In the genomic region with DNA sequence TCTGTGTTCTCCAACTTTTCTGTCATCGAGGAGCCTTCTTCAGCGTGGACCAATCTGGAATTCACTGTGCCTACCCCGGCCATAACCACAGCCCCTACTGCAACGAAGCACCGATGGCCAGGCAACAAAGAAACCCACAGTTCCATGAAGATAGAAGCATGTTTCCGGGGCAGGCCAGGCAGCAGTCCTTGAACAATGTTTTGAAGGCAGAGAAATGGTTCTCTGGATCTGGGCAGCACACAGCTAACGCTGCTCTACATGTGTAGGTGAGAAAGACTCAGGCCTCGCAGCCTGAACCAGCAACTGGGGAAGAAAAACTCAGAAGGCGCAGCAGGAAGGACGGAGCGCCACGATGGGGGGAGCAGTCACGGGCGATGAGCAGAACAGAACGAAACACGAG, we compare ENCODE assay signal across 21 cellular contexts.
"Had no signal": no experiment of that assay in that cellular context is flagged by ENCODE, and none has a peak within 500 bp of the region (broad histone marks: within the 10 kb centered on the region; RNA-seq: fewer than 3 reads in every experiment).

No MANE protein-coding gene starts in this region.

- H3K36me3 ChIP-seq: adrenal gland, Peyer's patch had no signal

- H3K4me3 Mint-ChIP-seq: activated CD8-positive, alpha-beta T cell treated with anti-CD3 and anti-CD28 coated beads, Interleukin-2, amount 10 ng/mL, durations not matched to agents 7 days and 5 days; activated naive CD8-positive, alpha-beta T cell treated with anti-CD3 and anti-CD28 coated beads, Interleukin-2, amount 10 ng/mL, durations not matched to agents 7 days and 5 days; T-helper 1 cell treated with Interleukin-12 subunit alpha and Interleukin-12 subunit beta and Interleukin-4 antibody, amounts not matched to agents 30 μg/mL and 1 μg/mL, for 36 hours; WTC11 had no signal

- H3K4me3 ChIP-seq: adrenal gland, Peyer's patch had no signal

- H3K4me1 ChIP-seq: adrenal gland, Peyer's patch had no signal

- H3K9me3 Mint-ChIP-seq: activated naive CD8-positive, alpha-beta T cell treated with anti-CD3 and anti-CD28 coated beads, Interleukin-2, amount 10 ng/mL, durations not matched to agents 7 days and 5 days; T-helper 1 cell treated with Interleukin-12 subunit alpha and Interleukin-12 subunit beta and Interleukin-4 antibody, amounts not matched to agents 30 μg/mL and 1 μg/mL, for 36 hours; WTC11 had no signal

- H3K27ac Mint-ChIP-seq: activated CD8-positive, alpha-beta T cell treated with anti-CD3 and anti-CD28 coated beads, Interleukin-2, amount 10 ng/mL, durations not matched to agents 7 days and 5 days; activated naive CD8-positive, alpha-beta T cell treated with anti-CD3 and anti-CD28 coated beads, Interleukin-2, amount 10 ng/mL, durations not matched to agents 7 days and 5 days; T-helper 1 cell treated with Interleukin-12 subunit alpha and Interleukin-12 subunit beta and Interleukin-4 antibody, amounts not matched to agents 30 μg/mL and 1 μg/mL, for 36 hours; WTC11 had no signal

- ATAC-seq: activated CD8-positive, alpha-beta T cell treated with anti-CD3 and anti-CD28 coated beads, Interleukin-2, amount 10 ng/mL, durations not matched to agents 7 days and 5 days; WTC11 had no signal

- H3K9me3 ChIP-seq: adrenal gland, Peyer's patch had no signal

- H3K36me3 Mint-ChIP-seq: activated naive CD8-positive, alpha-beta T cell treated with anti-CD3 and anti-CD28 coated beads, Interleukin-2, amount 10 ng/mL, durations not matched to agents 7 days and 5 days; WTC11 had no signal

- H3K4me1 Mint-ChIP-seq: activated naive CD8-positive, alpha-beta T cell treated with anti-CD3 and anti-CD28 coated beads, Interleukin-2, amount 10 ng/mL, durations not matched to agents 7 days and 5 days; WTC11 had no signal

- H3K27ac ChIP-seq: adrenal gland, Peyer's patch had no signal

- DNase-seq: activated CD4-positive, alpha-beta T cell treated with anti-CD3 and anti-CD28 coated beads for 48 hours; activated CD4-positive, alpha-beta T cell treated with anti-CD3 and anti-CD28 coated beads, Interleukin-2, amount 50 U/mL, for 4 hours; activated CD4-positive, CD25-positive, alpha-beta regulatory T cell treated with anti-CD3 and anti-CD28 coated beads, Interleukin-2, amount 50 U/mL, for 72 hours; activated CD8-positive, alpha-beta memory T cell treated with anti-CD3 and anti-CD28 coated beads, Interleukin-2, amount 50 U/mL, for 48 hours; activated CD8-positive, alpha-beta T cell treated with anti-CD3 and anti-CD28 coated beads, Interleukin-2, amount 10 ng/mL, durations not matched to agents 7 days and 5 days; activated naive CD4-positive, alpha-beta T cell treated with anti-CD3 and anti-CD28 coated beads, Interleukin-2, amount 50 U/mL, for 16 hours; activated naive CD8-positive, alpha-beta T cell treated with anti-CD3 and anti-CD28 coated beads, Interleukin-2, amount 10 ng/mL, durations not matched to agents 7 days and 5 days; activated T-cell treated with anti-CD3 and anti-CD28 coated beads, Interleukin-2, amount 50 U/mL, for 1 hour; adrenal gland; aorta; MM.1S; NCI-H1105; NCI-H1436; NCI-H1694 treated with DMSO at 0.1 percent for 48 hours; NCI-H2029 treated with DMSO at 0.1 percent for 48 hours; NCI-H510A treated with DMSO at 0.1 percent for 48 hours; Peyer's patch; SHP77; T-helper 9 cell had no signal

- H3K27me3 ChIP-seq: adrenal gland, Peyer's patch had no signal
